8 cellular contexts compared by ENCODE assay signal in the genomic region with DNA sequence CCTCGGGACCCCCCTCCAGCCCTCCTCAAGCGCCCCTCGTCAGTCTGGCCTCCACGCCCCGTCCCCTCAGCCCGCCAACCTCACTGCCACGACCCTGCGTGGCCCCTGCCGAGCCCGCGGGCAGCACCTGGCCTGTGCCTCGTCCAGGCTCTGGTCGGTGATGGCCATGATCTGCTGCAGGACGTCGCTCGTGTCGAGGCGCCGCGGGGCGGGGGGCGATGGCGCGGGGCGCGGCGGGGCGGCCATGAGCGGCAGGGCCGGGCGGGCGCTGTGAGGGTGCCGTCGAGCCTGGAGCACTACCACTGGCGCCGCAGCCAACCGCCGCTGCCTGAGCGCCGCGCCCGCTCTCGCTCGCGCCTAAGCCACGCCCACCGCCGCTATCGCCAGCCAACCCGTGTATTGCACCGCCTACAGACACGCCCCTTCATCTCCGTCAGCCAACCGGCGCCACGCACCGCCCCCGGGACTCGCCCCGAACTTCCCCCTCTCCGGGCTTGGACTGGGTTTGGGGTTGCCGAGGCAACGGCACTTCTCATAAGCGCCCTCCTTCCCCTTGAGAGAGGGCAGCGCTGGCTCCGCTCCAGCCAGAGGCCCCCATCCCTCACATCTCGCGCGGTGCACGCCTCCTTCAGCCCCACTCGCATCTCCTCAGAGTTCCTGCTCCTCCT. TPM values are rescaled to one million over a fixed set of nuclear protein-coding genes. Genes with fewer than 3 reads are reported as not detected.
DNase-seq lines count a peak whose midpoint lies in the region; ATAC-seq and TF ChIP-seq lines count a peak whose summit lies in the region.

A gene with protein sequence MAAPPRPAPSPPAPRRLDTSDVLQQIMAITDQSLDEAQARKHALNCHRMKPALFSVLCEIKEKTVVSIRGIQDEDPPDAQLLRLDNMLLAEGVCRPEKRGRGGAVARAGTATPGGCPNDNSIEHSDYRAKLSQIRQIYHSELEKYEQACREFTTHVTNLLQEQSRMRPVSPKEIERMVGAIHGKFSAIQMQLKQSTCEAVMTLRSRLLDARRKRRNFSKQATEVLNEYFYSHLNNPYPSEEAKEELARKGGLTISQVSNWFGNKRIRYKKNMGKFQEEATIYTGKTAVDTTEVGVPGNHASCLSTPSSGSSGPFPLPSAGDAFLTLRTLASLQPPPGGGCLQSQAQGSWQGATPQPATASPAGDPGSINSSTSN (minus strand): TSS at position 304 of the 668 bp plus-strand sequence. CDS start 58 bp downstream, at position 246.

- dilution Hi-C loops in mammary epithelial cell (cut with HindIII; ENCODE audit: low sequenced_read_pairs): no loop called here

- intact Hi-C loops in mammary epithelial cell (cut with micrococcal nuclease): loop anchor here (1.0 kb wide), 1 partner anchor 9 kb away; no protein-coding TSS in a partner anchor

- BruUV-seq in mammary epithelial cell (replicated peaks; lab: Mats Ljungman, UMichigan): no TSS peak

- H3K36me3 ChIP-seq in mammary epithelial cell (ENCODE audit: insufficient read depth, low read length): peaks cover 2% of the 10 kb centered on the region

- H3K9me3 ChIP-seq in mammary epithelial cell (replicated peaks; ENCODE audit: insufficient read depth, low read length): no peaks in the 10 kb centered on the region

- 0% methylated on average over 2 of the region's 71 CpGs for WGBS in mammary epithelial cell (ENCODE audit: low coverage, missing lambda C conversion rate)

- in situ Hi-C loops in mammary epithelial cell (cut with MboI; ENCODE audit: low sequenced_read_pairs in 2 of 2): no loop called here

- H3K4me3 ChIP-seq in WI38 (ENCODE audit: low read depth, low read length): peak within 1 kb of the TSS; percentile 61
- H3K4me3 ChIP-seq in mammary epithelial cell (replicated peaks in 1 of 3; ENCODE audit: insufficient read depth in 1 of 3, low read depth in 2 of 3, low read length in 3 of 3): peak within 1 kb of the TSS; percentile 38 to 54 (median 52)

- H3K27ac ChIP-seq in mammary epithelial cell (ENCODE audit: insufficient read depth, low read depth, low read length): no peak within 1 kb of the TSS

- peaks cover 5% of the 10 kb centered on the region for H3K4me1 ChIP-seq in mammary epithelial cell (ENCODE audit: insufficient read depth, low read length)

- CTCF ChIA-PET in mammary epithelial cell (lab: Charles Lee; ENCODE audit: low non-redundant PET): no interaction called here

- peak within 1 kb of the TSS; percentile 92 for H2AFZ ChIP-seq in mammary epithelial cell (ENCODE audit: low read depth, low read length)

- no peaks in the 10 kb centered on the region for H4K20me1 ChIP-seq in mammary epithelial cell (ENCODE audit: insufficient read depth, low read length)

- no peaks in the 10 kb centered on the region for H3K79me2 ChIP-seq in mammary epithelial cell (ENCODE audit: insufficient read depth, low read length)

- peak within 1 kb of the TSS; percentile 84 for H3K4me2 ChIP-seq in mammary epithelial cell (ENCODE audit: insufficient read depth, low read depth, low read length)

- no peaks in the 10 kb centered on the region for H3K27me3 ChIP-seq in mammary epithelial cell (ENCODE audit: insufficient read depth, low read length)

- H3K9ac ChIP-seq in mammary epithelial cell (ENCODE audit: insufficient read depth, low read length): no peak within 1 kb of the TSS

- DNase-seq in AG08395 (ENCODE audit: low spot score) (peak; percentile 97), NCI-H2196 treated with DMSO at 0.1 percent for 48 hours (lab: John Stamatoyannopoulos, UW; ENCODE audit: unreplicated experiment) (peak; percentile 93), mammary epithelial cell (peak; percentile 87), inferior parietal cortex (ENCODE audit: extremely low spot score) (peak; percentile 85)
- DNase-seq in stimulated activated CD4-positive, alpha-beta T cell treated with anti-CD3 and anti-CD28 coated beads, Interleukin-15, amount 100 ng/mL, for 1 hour (ENCODE audit: low read depth in 1 of 2, low spot score in 1 of 2): peak; percentile 98 to 99

- TF ChIP-seq CTCF in WI38 (IDR thresholded peaks at IDR 0.05; ENCODE audit: low read depth, low read length) (no peak), mammary epithelial cell (conservative IDR thresholded peaks at IDR 0.05 in 1 of 2, IDR thresholded peaks at IDR 0.05 in 1 of 2; ENCODE audit: extremely low read depth in 1 of 2, insufficient read depth in 1 of 2, low read depth in 1 of 2, low read length in 2 of 2) (no peak)

- ATAC-seq in GM18870 (IDR thresholded peaks at IDR 0.05; ENCODE audit: unreplicated experiment) (peak; percentile 92), HG03108 (IDR thresholded peaks at IDR 0.05; ENCODE audit: unreplicated experiment) (peak; percentile 94)

RNA-seq across cellular contexts. Expression of the gene that starts here (rescaled TPM):
- total RNA-seq in mammary epithelial cell: 1 to 10 TPM; 1.2 to 5.2 TPM
- 2.2 TPM for polyA plus RNA-seq in mammary epithelial cell
- 2.3 TPM for polyA minus RNA-seq in mammary epithelial cell
